ENCODE assay signal across 20 cellular contexts in genomic region chr11:75996523-75997272, GRCh38.
A peak's percentile ranks its signal among the peaks of the same experiment; 100 is the strongest.
DNase-seq lines count a peak whose midpoint lies in the region; ATAC-seq, FAIRE-seq and TF ChIP-seq lines count a peak whose summit lies in the region.
"Had no signal": no experiment of that assay in that cellular context is flagged by ENCODE, and none has a peak within 500 bp of the region (broad histone marks: within the 10 kb centered on the region; RNA-seq: fewer than 3 reads in every experiment).

No MANE protein-coding gene starts in this region.

- H3K4me1 Mint-ChIP-seq in T-helper 2 cell treated with Interferon-gamma antibody and Interleukin-4, amounts not matched to agents 5 μg/mL and 100 μg/mL, for 36 hours (ENCODE audit: low read depth), result peaks cover 7% of the 10 kb centered on the region

- in situ Hi-C loops in K562 (cut with MboI), result no loop called here

- no peak for TF ChIP-seq POLR2A in K562 (conservative IDR thresholded peaks at IDR 0.05)

- H3K4me3 ChIP-seq in K562, result no peak overlapping the region
- H3K4me3 ChIP-seq: A549, HAP-1, SK-N-MC had no signal

- CTCF ChIA-PET in K562 (lab: Yijun Ruan, JAX; ENCODE audit: low intra/inter-chr PET ratio), result interaction anchor here (0.7 kb wide), 1 partner anchor 29 kb away, joined by 3 read pairs; no protein-coding TSS in a partner anchor

- no peak for FAIRE-seq in K562 (lab: Jason Lieb, UNC)
- FAIRE-seq: A549 had no signal

- no peak overlapping the region for H3K27ac ChIP-seq in K562 (ENCODE audit: extremely low read depth, low read depth, low read length)
- H3K27ac ChIP-seq: A549, C4-2B, SK-N-MC had no signal

- H3K4me1 ChIP-seq in K562 (replicated peaks in 1 of 2; ENCODE audit: control insufficient read depth in 2 of 2, insufficient read depth in 2 of 2, low read length in 2 of 2), result no peaks in the 10 kb centered on the region
- H3K4me1 ChIP-seq: A549, HAP-1 had no signal

- peaks cover 20% of the 10 kb centered on the region for H3K9me3 Mint-ChIP-seq in T-helper 2 cell treated with Interferon-gamma antibody and Interleukin-4, amounts not matched to agents 5 μg/mL and 100 μg/mL, for 36 hours

- H3K79me2 ChIP-seq in K562 (ENCODE audit: control insufficient read depth, insufficient read depth, low read length), result no peaks in the 10 kb centered on the region

- DNase-seq in EL (peak; percentile 24), NCI-H69 (lab: John Stamatoyannopoulos, UW) (peak; percentile 26), K562 (ENCODE audit: extremely low read depth in 1 of 4, low spot score in 3 of 4) (no peak), myocyte (ENCODE audit: low read depth) (peak; percentile 18)
- no peak for DNase-seq in T-helper 2 cell treated with Interferon-gamma antibody and Interleukin-4, amounts not matched to agents 5 μg/mL and 100 μg/mL, for 36 hours (ENCODE audit: low spot score)
- no peak for DNase-seq in stimulated activated CD4-positive, alpha-beta T cell treated with anti-CD3 and anti-CD28 coated beads, Interleukin-2, amount 100 ng/mL, for 24 hours
- DNase-seq in stimulated activated CD4-positive, alpha-beta T cell treated with anti-CD3 and anti-CD28 coated beads, Interleukin-15, amount 100 ng/mL, for 24 hours, result no peak
- DNase-seq: DMS 273 treated with DMSO at 0.1 percent for 48 hours, KG1, NCI-H1436 treated with DMSO at 0.1 percent for 48 hours, NCI-H2029 treated with DMSO at 0.1 percent for 48 hours, NCI-H2171 treated with DMSO at 0.1 percent for 48 hours, NCI-H510A had no signal

- H3K27me3 ChIP-seq in K562 (ENCODE audit: control insufficient read depth in 2 of 2, insufficient read depth in 2 of 2, low read length in 2 of 2), result no peaks in the 10 kb centered on the region

- POLR2A ChIA-PET in K562 (lab: Yijun Ruan, JAX), result interaction anchor here (0.6 to 1.7 kb wide), 4 partner anchors 8 to 724 kb away, joined by 3 to 8 read pairs (median 4); no protein-coding TSS in a partner anchor

- no peaks in the 10 kb centered on the region for H3K9me1 ChIP-seq in K562 (ENCODE audit: control insufficient read depth, insufficient read depth, low read length)

- no peak overlapping the region for H3K27ac Mint-ChIP-seq in T-helper 2 cell treated with Interferon-gamma antibody and Interleukin-4, amounts not matched to agents 5 μg/mL and 100 μg/mL, for 36 hours

- TF ChIP-seq EP300 in K562 (IDR thresholded peaks at IDR 0.05; ENCODE audit: low read length), result no peak

- no peak for TF ChIP-seq CTCF in K562 (IDR thresholded peaks at IDR 0.05 in 2 of 3, conservative IDR thresholded peaks at IDR 0.05 in 1 of 3; ENCODE audit: insufficient read depth in 2 of 3, low read depth in 1 of 3, low read length in 3 of 3)

- H3K4me2 ChIP-seq in K562 (ENCODE audit: insufficient read depth, low read length), result no peak overlapping the region
- H3K4me2 ChIP-seq: A549 had no signal

- H3K36me3 Mint-ChIP-seq in T-helper 2 cell treated with Interferon-gamma antibody and Interleukin-4, amounts not matched to agents 5 μg/mL and 100 μg/mL, for 36 hours (ENCODE audit: low read depth), result peaks cover 15% of the 10 kb centered on the region

- H2AFZ ChIP-seq in K562 (ENCODE audit: low read depth, low read length), result no peak overlapping the region

- H4K20me1 ChIP-seq in K562 (replicated peaks; ENCODE audit: control insufficient read depth, insufficient read depth, low read length), result no peaks in the 10 kb centered on the region

- no peaks in the 10 kb centered on the region; the same call in 2 of the 3 replicates for H3K36me3 ChIP-seq in K562 (ENCODE audit: control insufficient read depth, insufficient read depth, low read length)
- H3K36me3 ChIP-seq: HAP-1 had no signal

- H3K9ac ChIP-seq in K562 (ENCODE audit: insufficient read depth in 1 of 2, low read depth in 2 of 2, low read length in 2 of 2), result no peak overlapping the region

- ATAC-seq in K562 (no peak), GM21619 (IDR thresholded peaks at IDR 0.05; ENCODE audit: unreplicated experiment) (no peak)
- ATAC-seq: A549, Panc1, Right ventricle myocardium inferior had no signal

- WGBS in K562 (ENCODE audit: insufficient coverage, low coverage, missing lambda C conversion rate), result 55% methylated on average over 1 of the region's 1 CpG

- TF ChIP-seq RAD21 in K562 (CRISPR knock-in tag; conservative IDR thresholded peaks at IDR 0.05 in 1 of 2, IDR thresholded peaks at IDR 0.05 in 1 of 2), result no peak

- no peaks in the 10 kb centered on the region for H3K27me3 Mint-ChIP-seq in T-helper 2 cell treated with Interferon-gamma antibody and Interleukin-4, amounts not matched to agents 5 μg/mL and 100 μg/mL, for 36 hours (ENCODE audit: low read depth)

- intact Hi-C loops in K562 (cut with micrococcal nuclease), result no loop called here

- H3K9me3 ChIP-seq in K562 (replicated peaks; ENCODE audit: control insufficient read depth, insufficient read depth, low read depth, low read length), result no peaks in the 10 kb centered on the region
- H3K9me3 ChIP-seq: A549, HAP-1 had no signal

- H3K4me3 Mint-ChIP-seq in T-helper 2 cell treated with Interferon-gamma antibody and Interleukin-4, amounts not matched to agents 5 μg/mL and 100 μg/mL, for 36 hours, result no peak overlapping the region

- BruUV-seq in K562 (replicated peaks; lab: Mats Ljungman, UMichigan), result no TSS peak

TF ChIP-seq in K562, 482 proteins besides CTCF, POLR2A, EP300 and RAD21:
- TF ChIP-seq ADNP (tag; IDR thresholded peaks at IDR 0.05), result 0 out of 2 replicates have a peak, but pooled peaks have one; percentile 30
- no peak for TF ChIP-seq CHCHD3 (CRISPR knock-in tag; IDR thresholded peaks at IDR 0.05)
- no peak for TF ChIP-seq PBX2 (CRISPR knock-in tag; IDR thresholded peaks at IDR 0.05; ENCODE audit: low read depth)
- TF ChIP-seq PBX2 (tag; conservative IDR thresholded peaks at IDR 0.05; ENCODE audit: low read depth), result 0 out of 2 replicates have a peak, but pooled peaks have one; percentile 42
- TF ChIP-seq RBM25 (IDR thresholded peaks at IDR 0.05; ENCODE audit: low read depth, low read length, severe bottlenecking), result peak; percentile 63

Comparison
In these comparisons a context has a peak if more than half of its experiments do, and no peak if none do; other contexts are left out.
1. DNase-seq: peak in EL (single experiment), NCI-H69 (single experiment) and myocyte (single experiment); none in K562 (0 of 4), T-helper 2 cell treated with Interferon-gamma antibody and Interleukin-4, amounts not matched to agents 5 μg/mL and 100 μg/mL, for 36 hours (single experiment), stimulated activated CD4-positive, alpha-beta T cell treated with anti-CD3 and anti-CD28 coated beads, Interleukin-2, amount 100 ng/mL, for 24 hours (0 of 2) and stimulated activated CD4-positive, alpha-beta T cell treated with anti-CD3 and anti-CD28 coated beads, Interleukin-15, amount 100 ng/mL, for 24 hours (single experiment).